ENCODE assay signal across 1 cellular context in genomic region chr3:156689589-156689988, GRCh38.
TF ChIP-seq lines count a peak whose summit lies in the region.

No MANE protein-coding gene starts in this region.

TF ChIP-seq in HepG2, 621 proteins besides CTCF, POLR2A, EP300 and RAD21 (continued from another document):
- TF ChIP-seq ZNF503 (CRISPR knock-in tag; IDR thresholded peaks at IDR 0.05) (no peak), SOX13 (IDR thresholded peaks at IDR 0.05) (no peak), SOX13 (CRISPR knock-in tag; conservative IDR thresholded peaks at IDR 0.05 in 1 of 2, IDR thresholded peaks at IDR 0.05 in 1 of 2) (peak in 1 of 2 experiments; percentile 13; a peak in 1 of 4 replicates), CREM (IDR thresholded peaks at IDR 0.05) (no peak), CREM (CRISPR knock-in tag; IDR thresholded peaks at IDR 0.05) (no peak), TBL1XR1 (IDR thresholded peaks at IDR 0.05; ENCODE audit: borderline replicate concordance, low read length, partially characterized antibody) (no peak)
TF ChIP-seq in HepG2: peak in this region for 1.
